ENCODE assay signal across 8 cellular contexts in the genomic region with DNA sequence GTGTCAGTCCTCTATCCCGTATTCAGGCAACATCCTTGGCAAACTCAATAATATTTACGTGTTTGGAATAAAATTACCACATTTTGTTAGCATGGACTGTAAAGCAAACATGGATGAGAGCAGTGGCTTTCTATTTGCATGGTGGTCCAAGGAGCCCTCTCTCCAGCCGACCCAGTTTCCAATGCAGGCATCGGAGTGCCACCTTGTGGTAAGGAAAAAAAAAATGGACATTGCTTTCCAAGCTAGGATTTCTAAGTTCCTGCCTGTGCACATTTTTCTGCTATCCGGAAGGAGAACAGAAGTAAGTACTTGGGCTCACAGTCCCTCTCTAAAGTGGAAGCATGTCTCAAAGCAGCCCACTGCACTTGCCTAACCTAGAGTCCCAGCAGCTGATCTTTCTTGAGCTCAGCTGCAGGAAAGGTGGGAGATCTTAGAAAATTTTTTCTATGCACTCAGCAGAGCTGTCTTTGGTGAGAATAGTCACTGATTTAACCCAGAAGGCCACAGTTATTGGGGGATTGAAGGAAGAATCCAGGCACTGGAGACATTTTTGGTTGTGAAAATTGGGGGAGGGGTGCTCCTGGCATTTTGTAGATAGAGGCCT. TPM values are rescaled to one million over a fixed set of nuclear protein-coding genes. Genes with fewer than 3 reads are reported as not detected.
A peak's percentile ranks its signal among the peaks of the same experiment; 100 is the strongest.
DNase-seq lines count a peak whose midpoint lies in the region; ATAC-seq and TF ChIP-seq lines count a peak whose summit lies in the region.

No MANE protein-coding gene starts in this region.

- in situ Hi-C loops in HAP-1 (cut with MboI; ENCODE audit: low sequenced_read_pairs) = no loop called here

- no peaks in the 10 kb centered on the region for H3K4me1 ChIP-seq in HAP-1

- H3K4me3 ChIP-seq in AG09309 (ENCODE audit: control insufficient read depth, low read depth, low read length) (no peak overlapping the region), HAP-1 (no peak overlapping the region)

- H3K36me3 ChIP-seq in HAP-1 (replicated peaks) = no peaks in the 10 kb centered on the region

- no peak for ATAC-seq in GM18868 (IDR thresholded peaks at IDR 0.05; ENCODE audit: unreplicated experiment)
- no peak for ATAC-seq in HG03432 (IDR thresholded peaks at IDR 0.05; ENCODE audit: unreplicated experiment)
- ATAC-seq in GM18519 (IDR thresholded peaks at IDR 0.05; ENCODE audit: low FRiP score, unreplicated experiment) = no peak

- peak; percentile 40 for TF ChIP-seq CTCF in AG09309 (IDR thresholded peaks at IDR 0.05; ENCODE audit: control insufficient read depth, insufficient read depth, low read depth, low read length, missing control alignments)

- no peaks in the 10 kb centered on the region for H3K27me3 ChIP-seq in HAP-1 (ENCODE audit: low read depth)

- 0 out of 2 replicates have a peak, but pooled peaks cover 2% of the 10 kb centered on the region for H3K9me3 ChIP-seq in HAP-1

- no peak for DNase-seq in AG09309 (ENCODE audit: low read depth)
- peak; percentile 43 to 44 for DNase-seq in HAP-1 (ENCODE audit: low spot score in 2 of 2)
- peak; percentile 18 for DNase-seq in RPMI7951 (ENCODE audit: low read depth)
- peak; percentile 14 for DNase-seq in iPS DF 4.7 (ENCODE audit: extremely low read depth, low spot score)
- DNase-seq in stimulated activated naive CD4-positive, alpha-beta T cell treated with Interleukin-2 at 50 U/mL for 16 hours (lab: John Stamatoyannopoulos, UW) = no peak

RNA-seq across cellular contexts. Expression of a gene that starts 46.0 kb away (rescaled TPM):
- total RNA-seq in RPMI7951 (2014; rRNA removed; shearing (Covaris generic)) = 6.6 and 10.0 TPM in 2 replicates

Comparison
In these comparisons a context has a peak if more than half of its experiments do, and no peak if none do; other contexts are left out.
1. DNase-seq: peak in HAP-1 (2 of 2), RPMI7951 (single experiment) and iPS DF 4.7 (single experiment); none in AG09309 (single experiment) and stimulated activated naive CD4-positive, alpha-beta T cell treated with Interleukin-2 at 50 U/mL for 16 hours (single experiment).